ENCODE assay signal across 9 cellular contexts in genomic region chr2:36352024-36352398, GRCh38. TPM values are rescaled to one million over a fixed set of nuclear protein-coding genes. Genes with fewer than 3 reads are reported as not detected.
DNase-seq lines count a peak whose midpoint lies in the region; ATAC-seq, FAIRE-seq and TF ChIP-seq lines count a peak whose summit lies in the region.
"Had no signal": no experiment of that assay in that cellular context is flagged by ENCODE, and none has a peak within 500 bp of the region (broad histone marks: within the 10 kb centered on the region; RNA-seq: fewer than 3 reads in every experiment).

No MANE protein-coding gene starts in this region.

- intact Hi-C loops in stomach (cut with DNase I; ENCODE audit: low total_unique reads): loop anchor here (5.0 to 10.0 kb wide), 2 partner anchors 155 to 433 kb away; no protein-coding TSS in a partner anchor

- peaks cover 14% of the 10 kb centered on the region for H3K4me1 Mint-ChIP-seq in activated naive CD8-positive, alpha-beta T cell treated with anti-CD3 and anti-CD28 coated beads for 36 hours

- H3K27ac Mint-ChIP-seq in activated naive CD8-positive, alpha-beta T cell treated with anti-CD3 and anti-CD28 coated beads for 36 hours: no peak overlapping the region
- H3K27ac Mint-ChIP-seq: T-cell had no signal

- no peak for TF ChIP-seq EP300 in stomach (IDR thresholded peaks at IDR 0.05)

- H3K36me3 Mint-ChIP-seq in activated naive CD8-positive, alpha-beta T cell treated with anti-CD3 and anti-CD28 coated beads for 36 hours: no peaks in the 10 kb centered on the region
- H3K36me3 Mint-ChIP-seq: T-cell had no signal

- H3K4me1 ChIP-seq in RWPE2 (ENCODE audit: insufficient read depth, poor library complexity, severe bottlenecking) (peaks cover 19% of the 10 kb centered on the region), stomach (peaks cover 5 to 41% (median 21%) of the 10 kb centered on the region in 4 donors)

- peak; percentile 68 for FAIRE-seq in HTR-8/SVneo (lab: Jason Lieb, UNC)

- H3K4me3 Mint-ChIP-seq in activated naive CD8-positive, alpha-beta T cell treated with anti-CD3 and anti-CD28 coated beads for 36 hours: no peak overlapping the region
- H3K4me3 Mint-ChIP-seq: T-cell had no signal

- TF ChIP-seq POLR2A in stomach (IDR thresholded peaks at IDR 0.05): no peak

- H3K36me3 ChIP-seq in RWPE2 (ENCODE audit: low read depth): no peaks in the 10 kb centered on the region
- H3K36me3 ChIP-seq in stomach: no peaks in the 10 kb centered on the region

- H3K4me3 ChIP-seq in RWPE2 (ENCODE audit: severe bottlenecking) (no peak overlapping the region), stomach (no peak overlapping the region)

- ATAC-seq in RWPE2 (ENCODE audit: low read depth): no peak
- ATAC-seq in omental fat pad (ENCODE audit: low FRiP score): no peak
- ATAC-seq: T-cell had no signal

- 3 to 10% (median 5%) methylated on average over 7 of the region's 7 CpGs for WGBS in stomach, 5 donors

- H3K27ac ChIP-seq in RWPE2 (ENCODE audit: poor library complexity, severe bottlenecking) (peak overlapping the region; percentile 47), stomach (no peak overlapping the region)

- DNase-seq in DMS153 treated with DMSO at 0.1 percent for 48 hours (lab: John Stamatoyannopoulos, UW; ENCODE audit: unreplicated experiment) (peak; percentile 28), HTR-8/SVneo (ENCODE audit: insufficient read length, low spot score) (peak; percentile 54), RWPE2 (ENCODE audit: low spot score) (no peak), fibroblast of peridontal ligament (ENCODE audit: extremely low read depth) (peak; percentile 82), stomach (no peak), omental fat pad (ENCODE audit: low spot score) (no peak)
- no peak for DNase-seq in stimulated activated CD8-positive, alpha-beta memory T cell treated with anti-CD3 and anti-CD28 coated beads, Interleukin-4, amount 100 ng/mL, for 48 hours
- no peak for DNase-seq in activated naive CD8-positive, alpha-beta T cell treated with anti-CD3 and anti-CD28 coated beads for 36 hours

- H3K9me3 Mint-ChIP-seq in activated naive CD8-positive, alpha-beta T cell treated with anti-CD3 and anti-CD28 coated beads for 36 hours: no peaks in the 10 kb centered on the region
- H3K9me3 Mint-ChIP-seq: T-cell had no signal

- no peaks in the 10 kb centered on the region for H3K9me3 ChIP-seq in RWPE2 (ENCODE audit: severe bottlenecking)
- no peaks in the 10 kb centered on the region for H3K9me3 ChIP-seq in stomach

- peak; percentile 70 for TF ChIP-seq CTCF in RWPE2 (IDR thresholded peaks at IDR 0.05; ENCODE audit: poor library complexity, severe bottlenecking)
- peak in 5 of 7 experiments; percentile 51 to 68 (median 52) for TF ChIP-seq CTCF in stomach (IDR thresholded peaks at IDR 0.05)
- no peak for TF ChIP-seq CTCF in omental fat pad (IDR thresholded peaks at IDR 0.05)

- H3K27me3 Mint-ChIP-seq in activated naive CD8-positive, alpha-beta T cell treated with anti-CD3 and anti-CD28 coated beads for 36 hours: peaks cover 14% of the 10 kb centered on the region

- H3K27me3 ChIP-seq in RWPE2 (ENCODE audit: insufficient read depth, poor library complexity, severe bottlenecking) (no peaks in the 10 kb centered on the region), stomach (peaks cover 0 to 17% (median 0%) of the 10 kb centered on the region in 3 donors)

RNA-seq across cellular contexts. Expression of gene CRIM1, which starts 3.6 kb away (rescaled TPM):
- 100 to 1,000 TPM in 3 of 5 donors, 10 to 100 TPM in 2; 46.5 to 158 (median 104) TPM for total RNA-seq in stomach
- polyA plus RNA-seq in stomach: 1 to 10 TPM; 3.1 to 7.0 (median 6.7) TPM
- 10 to 100 TPM; 11.8 to 12.6 TPM for total RNA-seq in activated naive CD8-positive, alpha-beta T cell treated with anti-CD3 and anti-CD28 coated beads for 36 hours
- 100 to 1,000 TPM; 229 to 252 (median 233) TPM for total RNA-seq in omental fat pad

Comparison
In these comparisons a context has a peak if more than half of its experiments do, and no peak if none do; other contexts are left out.
1. DNase-seq: peak in DMS153 treated with DMSO at 0.1 percent for 48 hours (single experiment), HTR-8/SVneo (single experiment) and fibroblast of peridontal ligament (single experiment); none in RWPE2 (single experiment), stomach (single experiment), stimulated activated CD8-positive, alpha-beta memory T cell treated with anti-CD3 and anti-CD28 coated beads, Interleukin-4, amount 100 ng/mL, for 48 hours (single experiment), activated naive CD8-positive, alpha-beta T cell treated with anti-CD3 and anti-CD28 coated beads for 36 hours (single experiment) and omental fat pad (single experiment).
2. CTCF ChIP-seq: peak in RWPE2 (single experiment) and stomach (5 of 7); none in omental fat pad (0 of 3).